Comparison of ENCODE assay signal across 15 cellular contexts in the genomic region with DNA sequence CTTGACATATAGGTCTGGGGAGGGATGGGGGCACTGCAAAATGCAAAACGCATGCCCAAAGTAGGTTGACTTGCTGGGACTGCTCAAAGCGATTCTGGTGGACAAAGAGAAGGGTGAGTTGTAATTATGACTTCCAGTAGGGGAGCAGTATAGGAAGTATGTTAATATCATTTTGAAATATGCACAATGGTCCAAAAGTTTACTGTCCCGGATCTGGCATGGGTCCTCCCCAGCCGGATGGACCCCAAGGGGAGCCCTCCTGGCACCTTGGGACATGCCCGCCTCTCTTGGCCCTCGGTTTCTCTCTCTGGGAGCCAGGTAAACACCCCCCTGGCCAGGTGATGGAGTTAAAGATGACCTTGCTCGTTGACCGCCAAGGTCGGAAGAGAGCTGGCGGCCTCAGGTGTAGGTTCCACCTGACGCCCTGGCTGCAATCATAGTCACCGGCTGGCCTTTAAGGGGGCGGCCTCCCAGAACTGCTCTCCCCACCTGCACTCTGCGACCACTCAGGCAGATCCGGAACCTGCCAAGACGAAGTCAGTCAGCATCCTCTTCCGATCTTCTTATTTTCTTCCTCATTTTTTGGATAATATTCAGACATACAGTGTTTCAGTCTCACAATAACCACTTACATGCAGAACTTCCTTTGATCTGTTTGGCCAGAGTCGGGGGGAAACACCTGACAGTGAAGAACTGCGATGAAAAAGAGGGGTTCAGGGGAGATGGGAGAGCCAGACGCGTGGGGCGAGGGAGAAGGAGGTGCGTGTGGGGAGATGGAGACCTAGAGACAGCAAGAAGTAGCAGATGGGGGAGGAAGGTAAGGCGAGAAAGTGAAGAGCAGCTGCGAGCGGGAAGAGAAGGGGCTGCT.
A peak's percentile ranks its signal among the peaks of the same experiment; 100 is the strongest.
DNase-seq lines count a peak whose midpoint lies in the region; ATAC-seq and TF ChIP-seq lines count a peak whose summit lies in the region.
"Had no signal": no experiment of that assay in that cellular context is flagged by ENCODE, and none has a peak within 500 bp of the region (broad histone marks: within the 10 kb centered on the region; RNA-seq: fewer than 3 reads in every experiment).

No MANE protein-coding gene starts in this region.

- no peak overlapping the region for H2BK12ac ChIP-seq in H9 (ENCODE audit: insufficient read length, low read depth, low read length)

- H2BK20ac ChIP-seq in H9 (ENCODE audit: low read depth, low read length, poor library complexity, severe bottlenecking) = no peak overlapping the region

- WGBS in H9 (ENCODE audit: extremely low coverage, insufficient read length, low lambda C conversion rate) = no CpG with 5 or more reads among the region's 26 CpGs
- WGBS in stomach, 5 donors = 37 to 65% (median 42%) methylated on average over 26 of the region's 26 CpGs

- H3K36me3 Mint-ChIP-seq in H9 (ENCODE audit: insufficient read depth in 1 of 3, low read depth in 3 of 3) = no peaks in the 10 kb centered on the region; a peak in 1 of 7 replicates
- H3K36me3 Mint-ChIP-seq: CD14-positive monocyte had no signal

- no peaks in the 10 kb centered on the region for H3K36me3 ChIP-seq in stomach
- H3K36me3 ChIP-seq: heart right ventricle had no signal

- H3K27me3 Mint-ChIP-seq in H9 (ENCODE audit: low read depth) = peaks cover 9% of the 10 kb centered on the region

- H3K4me3 Mint-ChIP-seq in H9 = no peak overlapping the region
- H3K4me3 Mint-ChIP-seq: activated CD4-positive, alpha-beta memory T cell treated with anti-CD3 and anti-CD28 coated beads for 36 hours had no signal

- peak overlapping the region; percentile 77 for H3K4me2 ChIP-seq in H9 (ENCODE audit: insufficient read depth, insufficient read length, low read length)

- no peak overlapping the region for H2BK120ac ChIP-seq in H9 (ENCODE audit: low read depth, low read length, poor library complexity, severe bottlenecking)

- H3K27ac ChIP-seq in H9 (ENCODE audit: insufficient read length, low read depth, low read length) (no peak overlapping the region), stomach (peak overlapping the region in 4 of 5 donors; percentile 84 to 94 (median 86))
- H3K27ac ChIP-seq: heart right ventricle had no signal

- ATAC-seq in HG02798 (IDR thresholded peaks at IDR 0.05; ENCODE audit: poor library complexity, unreplicated experiment) = no peak
- ATAC-seq in GM21723 (IDR thresholded peaks at IDR 0.05; ENCODE audit: unreplicated experiment) = no peak
- ATAC-seq: heart right ventricle, Right ventricle myocardium inferior had no signal

- H3K14ac ChIP-seq in H9 (ENCODE audit: insufficient read depth, low read length) = no peak overlapping the region

- no peak overlapping the region for H3K18ac ChIP-seq in H9 (ENCODE audit: insufficient read length, low read depth, low read length)

- no peak overlapping the region for H3K56ac ChIP-seq in H9 (ENCODE audit: insufficient read length, low read depth, low read length)

- no peak overlapping the region for H3K9ac ChIP-seq in H9 (ENCODE audit: extremely low read depth, insufficient read length, low read length)

- peaks cover 12 to 20% of the 10 kb centered on the region in 2 experiments for H3K4me1 Mint-ChIP-seq in H9

- TF ChIP-seq POLR2A in stomach (IDR thresholded peaks at IDR 0.05) = no peak

- H4K5ac ChIP-seq in H9 (ENCODE audit: insufficient read length, low read depth, low read length) = no peak overlapping the region

- H4K20me1 ChIP-seq in H9 (ENCODE audit: control insufficient read depth, insufficient read depth, insufficient read length) = no peaks in the 10 kb centered on the region

- no peaks in the 10 kb centered on the region for H3K9me3 ChIP-seq in H9 (ENCODE audit: control insufficient read depth, low read depth, low read length)
- no peaks in the 10 kb centered on the region for H3K9me3 ChIP-seq in stomach
- H3K9me3 ChIP-seq: heart right ventricle had no signal

- H4K8ac ChIP-seq in H9 (replicated peaks; ENCODE audit: insufficient read length, low read depth, low read length) = no peak overlapping the region

- H3K4ac ChIP-seq in H9 (ENCODE audit: low read depth, low read length) = no peak overlapping the region

- no peak overlapping the region for H2BK15ac ChIP-seq in H9 (ENCODE audit: low read depth, low read length)

- no peak overlapping the region for H3K23ac ChIP-seq in H9 (ENCODE audit: insufficient read length, low read depth, low read length)

- TF ChIP-seq EP300 in stomach (IDR thresholded peaks at IDR 0.05) = no peak

- H3K27me3 ChIP-seq in H9 (ENCODE audit: insufficient read depth, low read length) = peaks cover 47% of the 10 kb centered on the region
- peaks cover 0 to 66% (median 53%) of the 10 kb centered on the region in 3 donors for H3K27me3 ChIP-seq in stomach

- H3K79me2 ChIP-seq in H9 (ENCODE audit: insufficient read depth, low read length) = no peaks in the 10 kb centered on the region

- peaks cover 0 to 10% of the 10 kb centered on the region in 2 experiments; a peak in 2 of 5 replicates for H3K9me3 Mint-ChIP-seq in H9
- H3K9me3 Mint-ChIP-seq: activated CD4-positive, alpha-beta memory T cell treated with anti-CD3 and anti-CD28 coated beads for 36 hours had no signal

- no peak overlapping the region for H3T11ph ChIP-seq in H9 (ENCODE audit: low read length)

- DNase-seq in H9 (peak; percentile 40), cerebellum (ENCODE audit: low spot score) (peak; percentile 48), left kidney (ENCODE audit: low read depth, low spot score) (peak; percentile 70), stomach (no peak), NCI-H1694 (lab: John Stamatoyannopoulos, UW) (no peak)
- DNase-seq in activated CD4-positive, alpha-beta T cell treated with anti-CD3 and anti-CD28 coated beads, Interleukin-2, amount 50 U/mL, for 4 hours = no peak
- DNase-seq: activated CD4-positive, alpha-beta memory T cell treated with anti-CD3 and anti-CD28 coated beads for 36 hours; activated effector memory CD4-positive, alpha-beta T cell treated with Interleukin-2 at 50 U/mL for 16 hours; heart right ventricle; NCI-H2029 treated with DMSO at 0.1 percent for 48 hours; NCI-H774 had no signal

- no peak overlapping the region for H2AK5ac ChIP-seq in H9 (ENCODE audit: insufficient read length, low read length)

- H3K23me2 ChIP-seq in H9 (ENCODE audit: insufficient read length, low read depth, low read length, poor library complexity, severe bottlenecking) = peaks cover 12% of the 10 kb centered on the region

- H2AFZ ChIP-seq in H9 (ENCODE audit: low read length) = no peak overlapping the region

- H3K4me3 ChIP-seq in stomach = peak overlapping the region in 2 of 4 donors; percentile 40 to 47
- H3K4me3 ChIP-seq: heart right ventricle had no signal

- H4K91ac ChIP-seq in H9 (ENCODE audit: insufficient read length, low read depth, low read length) = no peak overlapping the region

- H3K4me1 ChIP-seq in H9 (ENCODE audit: insufficient read depth, low read length) (peaks cover 5% of the 10 kb centered on the region; the same call in 1 of the 2 replicates), stomach (peaks cover 0 to 15% (median 9%) of the 10 kb centered on the region in 4 donors)

- H3K79me1 ChIP-seq in H9 (ENCODE audit: insufficient read depth, low read depth, low read length, poor library complexity, severe bottlenecking) = no peaks in the 10 kb centered on the region

- TF ChIP-seq CTCF in H9 (conservative IDR thresholded peaks at IDR 0.05) (no peak), stomach (IDR thresholded peaks at IDR 0.05) (no peak)

- no peak overlapping the region for H3K27ac Mint-ChIP-seq in H9
- H3K27ac Mint-ChIP-seq: activated CD4-positive, alpha-beta memory T cell treated with anti-CD3 and anti-CD28 coated beads for 36 hours; CD14-positive monocyte had no signal

- no peak overlapping the region for H2BK5ac ChIP-seq in H9 (ENCODE audit: insufficient read length, low read length)

- intact Hi-C loops in stomach (cut with DNase I; ENCODE audit: low total_unique reads) = no loop called here

Comparison
In these comparisons a context has a peak if more than half of its experiments do, and no peak if none do; other contexts are left out.
1. DNase-seq: peak in H9 (single experiment), cerebellum (single experiment) and left kidney (single experiment); none in stomach (single experiment), NCI-H1694 (single experiment) and activated CD4-positive, alpha-beta T cell treated with anti-CD3 and anti-CD28 coated beads, Interleukin-2, amount 50 U/mL, for 4 hours (0 of 2).